In genomic region chr17:50745631-50746030, GRCh38 we compare ENCODE assay signal across 2 cellular contexts.
TF ChIP-seq lines count a peak whose summit lies in the region.

No MANE protein-coding gene starts in this region.

TF ChIP-seq in WTC11, 78 proteins besides CTCF, POLR2A, EP300 and RAD21:
- no peak for TF ChIP-seq USF2 (CRISPR knock-in tag; IDR thresholded peaks at IDR 0.05)
- no peak for TF ChIP-seq ERG (CRISPR knock-in tag; IDR thresholded peaks at IDR 0.05)
- no peak for TF ChIP-seq ZNF138 (CRISPR knock-in tag; conservative IDR thresholded peaks at IDR 0.05)
- no peak for TF ChIP-seq ESRRA (CRISPR knock-in tag; IDR thresholded peaks at IDR 0.05; ENCODE audit: borderline replicate concordance)
- no peak for TF ChIP-seq GABPB1 (CRISPR knock-in tag; IDR thresholded peaks at IDR 0.05)
- TF ChIP-seq NR3C1 (CRISPR knock-in tag; conservative IDR thresholded peaks at IDR 0.05; ENCODE audit: low read depth) = no peak
- TF ChIP-seq ZMAT4 (CRISPR knock-in tag; IDR thresholded peaks at IDR 0.05) = no peak
- TF ChIP-seq FOXK1 (CRISPR knock-in tag; IDR thresholded peaks at IDR 0.05) = no peak
- no peak for TF ChIP-seq NFYB (CRISPR knock-in tag; conservative IDR thresholded peaks at IDR 0.05; ENCODE audit: low read depth)
- TF ChIP-seq KAT7 (CRISPR knock-in tag; IDR thresholded peaks at IDR 0.05; ENCODE audit: borderline replicate concordance) = no peak
- TF ChIP-seq HMGA2 (CRISPR knock-in tag; IDR thresholded peaks at IDR 0.05) = no peak
TF ChIP-seq in WTC11: peak in this region for 0.

TF ChIP-seq in endothelial cell of umbilical vein, 7 proteins besides CTCF, POLR2A, EP300 and RAD21:
- TF ChIP-seq POLR2AphosphoS5 (IDR thresholded peaks at IDR 0.05; ENCODE audit: insufficient read depth, low read depth, low read length) (no peak), MYC (IDR thresholded peaks at IDR 0.05; ENCODE audit: low read depth, low read length) (no peak), FOS (IDR thresholded peaks at IDR 0.05; ENCODE audit: borderline replicate concordance, insufficient read depth, low read length) (no peak), JUN (IDR thresholded peaks at IDR 0.05; ENCODE audit: borderline replicate concordance, insufficient read depth, insufficient read length, low read depth) (no peak), MAX (IDR thresholded peaks at IDR 0.05; ENCODE audit: insufficient read depth, insufficient read length) (no peak), GATA2 (IDR thresholded peaks at IDR 0.05; ENCODE audit: insufficient read depth, insufficient read length, low read depth, low read length) (no peak), EZH2 (IDR thresholded peaks at IDR 0.05; ENCODE audit: borderline replicate concordance, low read depth, low read length, severe bottlenecking) (no peak)
